27 cellular contexts compared by ENCODE assay signal in genomic region chr2:241219856-241220356, GRCh38. TPM values are rescaled to one million over a fixed set of nuclear protein-coding genes. Genes with fewer than 3 reads are reported as not detected.
DNase-seq lines count a peak whose midpoint lies in the region; ATAC-seq and TF ChIP-seq lines count a peak whose summit lies in the region.
"Had no signal": no experiment of that assay in that cellular context is flagged by ENCODE, and none has a peak within 500 bp of the region (broad histone marks: within the 10 kb centered on the region; RNA-seq: fewer than 3 reads in every experiment).

No MANE protein-coding gene starts in this region.

- H4K20me1 ChIP-seq in SK-N-SH (ENCODE audit: insufficient read depth): no peaks in the 10 kb centered on the region; the same call in 1 of the 2 replicates

- DNase-seq in SK-N-SH (no peak), nephron progenitor cell (no peak), Kasumi-1 (lab: John Stamatoyannopoulos, UW) (no peak), DMS 273 (lab: John Stamatoyannopoulos, UW; ENCODE audit: unreplicated experiment) (no peak)
- DNase-seq: activated CD4-positive, CD25-positive, alpha-beta regulatory T cell; activated CD8-positive, alpha-beta memory T cell treated with anti-CD3 and anti-CD28 coated beads for 24 hours; activated naive CD4-positive, alpha-beta T cell treated with anti-CD3 and anti-CD28 coated beads for 36 hours; activated T-cell treated with anti-CD3 and anti-CD28 coated beads, Interleukin-2, amount 50 U/mL, for 24 hours; anterior cingulate cortex; caudate nucleus; DND-41; NCI-H1092 treated with DMSO at 0.1 percent for 48 hours; NCI-H1930; NCI-H345; NCI-H82; nucleus accumbens; stimulated activated CD8-positive, alpha-beta memory T cell treated with anti-CD3 and anti-CD28 coated beads, Interleukin-4, amount 100 ng/mL, for 48 hours; T-helper 9 cell; transverse colon had no signal

- no peak for TF ChIP-seq RAD21 in SK-N-SH (IDR thresholded peaks at IDR 0.05; ENCODE audit: low read length)

- H3K9me3 Mint-ChIP-seq in brain (peaks cover 0 to 5% (median 0%) of the 10 kb centered on the region in 5 experiments), nephron progenitor cell (peaks cover 5% of the 10 kb centered on the region)
- H3K9me3 Mint-ChIP-seq: activated naive CD4-positive, alpha-beta T cell treated with anti-CD3 and anti-CD28 coated beads for 36 hours; activated T-cell treated with anti-CD3 and anti-CD28 coated beads, Interleukin-2, amount 50 U/mL, for 24 hours; dendritic cell treated with granulocyte-macrophage colony-stimulating factor and Interleukin-4, amounts not matched to agents 40 ng/mL and 50 ng/mL, for 4 days had no signal

- H3K4me1 ChIP-seq in SK-N-SH (ENCODE audit: control insufficient read depth in 1 of 2, insufficient read depth in 2 of 2, low read depth in 1 of 2, low read length in 1 of 2) (peaks cover 15 to 21% of the 10 kb centered on the region in 2 experiments; a peak in 2 of 4 replicates), HEK293 (ENCODE audit: control insufficient read depth, insufficient read depth, low read length) (no peaks in the 10 kb centered on the region)

- no peak overlapping the region for H3K27ac Mint-ChIP-seq in brain
- H3K27ac Mint-ChIP-seq in nephron progenitor cell: no peak overlapping the region
- H3K27ac Mint-ChIP-seq: activated naive CD4-positive, alpha-beta T cell treated with anti-CD3 and anti-CD28 coated beads for 36 hours; activated T-cell treated with anti-CD3 and anti-CD28 coated beads, Interleukin-2, amount 50 U/mL, for 24 hours; dendritic cell treated with granulocyte-macrophage colony-stimulating factor and Interleukin-4, amounts not matched to agents 40 ng/mL and 50 ng/mL, for 4 days had no signal

- no peak overlapping the region for H2AFZ ChIP-seq in SK-N-SH (ENCODE audit: low read depth)

- H3K27me3 Mint-ChIP-seq in brain: peaks cover 23% of the 10 kb centered on the region
- H3K27me3 Mint-ChIP-seq in nephron progenitor cell (ENCODE audit: low read depth, poor library complexity): peaks cover 8% of the 10 kb centered on the region

- H3K27me3 ChIP-seq in SK-N-SH (ENCODE audit: insufficient read depth): no peaks in the 10 kb centered on the region
- H3K27me3 ChIP-seq: transverse colon had no signal

- 0 out of 2 replicates have a peak overlapping the region, but pooled peaks have one; percentile 90 for H3K4me2 ChIP-seq in SK-N-SH

- H3K79me2 ChIP-seq in SK-N-SH (ENCODE audit: insufficient read depth): no peaks in the 10 kb centered on the region

- peaks cover 47% of the 10 kb centered on the region for H3K4me1 Mint-ChIP-seq in brain
- peaks cover 57% of the 10 kb centered on the region for H3K4me1 Mint-ChIP-seq in nephron progenitor cell

- H3K36me3 Mint-ChIP-seq in brain (peaks cover 8% of the 10 kb centered on the region), nephron progenitor cell (ENCODE audit: low read depth) (peaks cover 8% of the 10 kb centered on the region)

- ATAC-seq in SK-N-SH treated with all-trans-retinoic acid at 6 μM for 48 hours (no peak), GM19455 (IDR thresholded peaks at IDR 0.05; ENCODE audit: unreplicated experiment) (no peak)

- no peak overlapping the region for H3K9ac ChIP-seq in SK-N-SH

- TF ChIP-seq CTCF in SK-N-SH (IDR thresholded peaks at IDR 0.05): no peak
- no peak for TF ChIP-seq CTCF in HEK293 (tag by site-specific recombination; IDR thresholded peaks at IDR 0.05)
- no peak for TF ChIP-seq CTCF in brain (conservative IDR thresholded peaks at IDR 0.05)
- no peak for TF ChIP-seq CTCF in nephron progenitor cell (IDR thresholded peaks at IDR 0.05)

- POLR2A ChIA-PET in SK-N-SH (lab: Yijun Ruan, JAX) (no interaction called here), HEK293 (lab: Yijun Ruan, JAX) (no interaction called here)

- 96% methylated on average over 6 of the region's 6 CpGs for WGBS in SK-N-SH (ENCODE audit: low lambda C conversion rate)

- no peak for TF ChIP-seq EP300 in SK-N-SH (IDR thresholded peaks at IDR 0.05; ENCODE audit: borderline replicate concordance in 1 of 2, low read depth in 1 of 2, low read length in 1 of 2)

- H3K27ac ChIP-seq in SK-N-SH (ENCODE audit: low read depth in 2 of 2, low read length in 1 of 2): no peak overlapping the region
- no peak overlapping the region for H3K27ac ChIP-seq in HEK293 (ENCODE audit: extremely low read depth, low read depth, low read length)
- H3K27ac ChIP-seq: 22Rv1, transverse colon had no signal

- H3K36me3 ChIP-seq in SK-N-SH (replicated peaks in 1 of 2; ENCODE audit: control insufficient read depth in 1 of 2, insufficient read depth in 2 of 2, low read length in 1 of 2) (no peaks in the 10 kb centered on the region), HEK293 (ENCODE audit: control insufficient read depth in 2 of 2, insufficient read depth in 1 of 2, low read length in 2 of 2) (no peaks in the 10 kb centered on the region; a peak in 1 of 3 replicates)
- H3K36me3 ChIP-seq: HAP-1, transverse colon had no signal

- H3K9me3 ChIP-seq in SK-N-SH (no peaks in the 10 kb centered on the region), HEK293 (ENCODE audit: control insufficient read depth, insufficient read depth, low read depth, low read length) (no peaks in the 10 kb centered on the region)
- H3K9me3 ChIP-seq: HAP-1, transverse colon had no signal

- no peak overlapping the region for H3K4me3 ChIP-seq in SK-N-SH (ENCODE audit: low read depth in 2 of 2, low read length in 1 of 2)
- no peak overlapping the region for H3K4me3 ChIP-seq in HEK293 (ENCODE audit: low read depth, low read length)
- H3K4me3 ChIP-seq: lung, transverse colon had no signal

- H3K4me3 Mint-ChIP-seq in brain (peak overlapping the region; percentile 83 to 93 (median 91)), nephron progenitor cell (peak overlapping the region; percentile 93)
- H3K4me3 Mint-ChIP-seq: activated T-cell treated with anti-CD3 and anti-CD28 coated beads, Interleukin-2, amount 50 U/mL, for 24 hours; dendritic cell treated with granulocyte-macrophage colony-stimulating factor and Interleukin-4, amounts not matched to agents 40 ng/mL and 50 ng/mL, for 4 days had no signal

- peaks cover 19% of the 10 kb centered on the region for H3F3A ChIP-seq in SK-N-SH (replicated peaks; ENCODE audit: insufficient read depth)

- H3K9me2 ChIP-seq in SK-N-SH: no peaks in the 10 kb centered on the region

- CTCF ChIA-PET in SK-N-SH (lab: Yijun Ruan, JAX): no interaction called here
- CTCF ChIA-PET in HEK293 (lab: Yijun Ruan, JAX): interaction anchor here (1.4 kb wide), 1 partner anchor 368 kb away, joined by 3 read pairs; no protein-coding TSS in a partner anchor

TF ChIP-seq in SK-N-SH, 30 proteins besides CTCF, POLR2A, EP300 and RAD21:
- TF ChIP-seq RCOR1 (IDR thresholded peaks at IDR 0.05; ENCODE audit: low read length): no peak

TF ChIP-seq in SK-N-SH treated with all-trans-retinoic acid at 6 μM for 48 hours, 23 proteins besides CTCF, POLR2A, EP300 and RAD21 (continues in another document):
- TF ChIP-seq GLIS3 (CRISPR knock-in tag; IDR thresholded peaks at IDR 0.05): no peak
- TF ChIP-seq, protein P1, sequence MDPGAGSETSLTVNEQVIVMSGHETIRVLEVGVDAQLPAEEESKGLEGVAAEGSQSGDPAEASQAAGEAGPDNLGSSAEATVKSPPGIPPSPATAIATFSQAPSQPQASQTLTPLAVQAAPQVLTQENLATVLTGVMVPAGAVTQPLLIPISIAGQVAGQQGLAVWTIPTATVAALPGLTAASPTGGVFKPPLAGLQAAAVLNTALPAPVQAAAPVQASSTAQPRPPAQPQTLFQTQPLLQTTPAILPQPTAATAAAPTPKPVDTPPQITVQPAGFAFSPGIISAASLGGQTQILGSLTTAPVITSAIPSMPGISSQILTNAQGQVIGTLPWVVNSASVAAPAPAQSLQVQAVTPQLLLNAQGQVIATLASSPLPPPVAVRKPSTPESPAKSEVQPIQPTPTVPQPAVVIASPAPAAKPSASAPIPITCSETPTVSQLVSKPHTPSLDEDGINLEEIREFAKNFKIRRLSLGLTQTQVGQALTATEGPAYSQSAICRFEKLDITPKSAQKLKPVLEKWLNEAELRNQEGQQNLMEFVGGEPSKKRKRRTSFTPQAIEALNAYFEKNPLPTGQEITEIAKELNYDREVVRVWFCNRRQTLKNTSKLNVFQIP (CRISPR knock-in tag; IDR thresholded peaks at IDR 0.05; ENCODE audit: borderline replicate concordance, low read depth): no peak
- TF ChIP-seq CSDC2 (CRISPR knock-in tag; IDR thresholded peaks at IDR 0.05): no peak

TF ChIP-seq in HEK293, 187 proteins besides CTCF, POLR2A, EP300 and RAD21 (continues in another document):
- TF ChIP-seq ZNF624 (tag by site-specific recombination; IDR thresholded peaks at IDR 0.05): peak; percentile 85; the same call in 1 of the 2 replicates
- TF ChIP-seq HIC1 (tag by site-specific recombination; IDR thresholded peaks at IDR 0.05): no peak

RNA-seq across cellular contexts. Expression of gene ANO7, which starts 31.4 kb away (rescaled TPM):
- polyA plus RNA-seq in SK-N-SH (2012; rRNA removed) (0.68 and 0.81 TPM in 2 replicates), brain (ENCODE audit: insufficient read depth, low read depth, low replicate concordance) (1.3 TPM)
- polyA plus RNA-seq in SK-N-SH (2012; cell fraction: cytosol; rRNA removed): 0.44 and 1.0 TPM in 2 replicates
- polyA plus RNA-seq in SK-N-SH (2012; cell fraction: nucleus; rRNA removed): 1.2 and 1.5 TPM in 2 replicates
